1 cellular context compared by ENCODE assay signal in genomic region chr7:9961161-9961922, GRCh38.
TF ChIP-seq lines count a peak whose summit lies in the region.

No MANE protein-coding gene starts in this region.

TF ChIP-seq in WTC11, 78 proteins besides CTCF, POLR2A, EP300 and RAD21 (continued from another document):
- TF ChIP-seq PRDM15 (CRISPR knock-in tag; IDR thresholded peaks at IDR 0.05) (no peak), STAT6 (CRISPR knock-in tag; conservative IDR thresholded peaks at IDR 0.05; ENCODE audit: low read depth) (no peak), GABPB1 (CRISPR knock-in tag; IDR thresholded peaks at IDR 0.05) (no peak), ZBTB21 (CRISPR knock-in tag; IDR thresholded peaks at IDR 0.05; ENCODE audit: borderline replicate concordance) (no peak), NR1H2 (CRISPR knock-in tag; IDR thresholded peaks at IDR 0.05) (no peak), ESRRA (CRISPR knock-in tag; IDR thresholded peaks at IDR 0.05; ENCODE audit: borderline replicate concordance) (no peak), GRHL2 (CRISPR knock-in tag; IDR thresholded peaks at IDR 0.05; ENCODE audit: insufficient replicate concordance, severe bottlenecking) (no peak)
- TF ChIP-seq, protein P1, sequence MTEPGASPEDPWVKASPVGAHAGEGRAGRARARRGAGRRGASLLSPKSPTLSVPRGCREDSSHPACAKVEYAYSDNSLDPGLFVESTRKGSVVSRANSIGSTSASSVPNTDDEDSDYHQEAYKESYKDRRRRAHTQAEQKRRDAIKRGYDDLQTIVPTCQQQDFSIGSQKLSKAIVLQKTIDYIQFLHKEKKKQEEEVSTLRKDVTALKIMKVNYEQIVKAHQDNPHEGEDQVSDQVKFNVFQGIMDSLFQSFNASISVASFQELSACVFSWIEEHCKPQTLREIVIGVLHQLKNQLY (CRISPR knock-in tag; IDR thresholded peaks at IDR 0.05), result no peak
- TF ChIP-seq, protein P2, sequence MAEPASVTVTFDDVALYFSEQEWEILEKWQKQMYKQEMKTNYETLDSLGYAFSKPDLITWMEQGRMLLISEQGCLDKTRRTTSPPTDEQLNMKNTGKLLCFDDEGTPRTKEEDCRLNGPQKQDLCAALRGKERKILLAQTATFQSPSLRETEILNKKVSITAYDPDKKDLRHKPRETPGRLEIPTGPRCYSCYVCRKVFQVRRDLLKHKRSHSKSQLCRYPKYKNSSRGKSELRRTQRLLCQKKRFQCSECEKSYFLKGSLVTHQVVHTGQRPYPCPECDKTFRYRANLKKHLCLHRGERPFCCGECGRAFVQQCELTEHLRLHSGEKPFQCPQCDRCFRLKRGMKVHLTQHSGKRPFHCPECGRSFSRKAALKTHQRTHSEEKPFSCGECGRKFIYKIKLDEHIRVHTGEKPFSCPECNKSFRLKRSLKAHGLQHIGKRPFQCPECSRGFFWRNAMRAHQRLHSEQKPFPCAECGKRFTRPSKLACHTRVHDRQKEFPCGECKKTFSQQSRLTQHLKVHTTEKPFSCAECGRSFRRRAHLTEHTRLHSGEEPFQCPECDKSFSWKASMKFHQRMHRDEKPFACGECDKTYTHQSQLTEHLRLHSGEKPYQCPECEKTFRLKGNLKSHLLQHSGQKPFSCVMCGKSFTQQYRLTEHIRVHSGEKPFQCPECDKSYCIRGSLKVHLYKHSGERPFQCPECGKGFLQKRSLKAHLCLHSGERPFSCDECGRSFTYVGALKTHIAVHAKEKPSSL (CRISPR knock-in tag; conservative IDR thresholded peaks at IDR 0.05), result no peak
- TF ChIP-seq, protein P3, sequence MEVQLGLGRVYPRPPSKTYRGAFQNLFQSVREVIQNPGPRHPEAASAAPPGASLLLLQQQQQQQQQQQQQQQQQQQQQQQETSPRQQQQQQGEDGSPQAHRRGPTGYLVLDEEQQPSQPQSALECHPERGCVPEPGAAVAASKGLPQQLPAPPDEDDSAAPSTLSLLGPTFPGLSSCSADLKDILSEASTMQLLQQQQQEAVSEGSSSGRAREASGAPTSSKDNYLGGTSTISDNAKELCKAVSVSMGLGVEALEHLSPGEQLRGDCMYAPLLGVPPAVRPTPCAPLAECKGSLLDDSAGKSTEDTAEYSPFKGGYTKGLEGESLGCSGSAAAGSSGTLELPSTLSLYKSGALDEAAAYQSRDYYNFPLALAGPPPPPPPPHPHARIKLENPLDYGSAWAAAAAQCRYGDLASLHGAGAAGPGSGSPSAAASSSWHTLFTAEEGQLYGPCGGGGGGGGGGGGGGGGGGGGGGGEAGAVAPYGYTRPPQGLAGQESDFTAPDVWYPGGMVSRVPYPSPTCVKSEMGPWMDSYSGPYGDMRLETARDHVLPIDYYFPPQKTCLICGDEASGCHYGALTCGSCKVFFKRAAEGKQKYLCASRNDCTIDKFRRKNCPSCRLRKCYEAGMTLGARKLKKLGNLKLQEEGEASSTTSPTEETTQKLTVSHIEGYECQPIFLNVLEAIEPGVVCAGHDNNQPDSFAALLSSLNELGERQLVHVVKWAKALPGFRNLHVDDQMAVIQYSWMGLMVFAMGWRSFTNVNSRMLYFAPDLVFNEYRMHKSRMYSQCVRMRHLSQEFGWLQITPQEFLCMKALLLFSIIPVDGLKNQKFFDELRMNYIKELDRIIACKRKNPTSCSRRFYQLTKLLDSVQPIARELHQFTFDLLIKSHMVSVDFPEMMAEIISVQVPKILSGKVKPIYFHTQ (CRISPR knock-in tag; IDR thresholded peaks at IDR 0.05), result no peak
- TF ChIP-seq, protein P4, sequence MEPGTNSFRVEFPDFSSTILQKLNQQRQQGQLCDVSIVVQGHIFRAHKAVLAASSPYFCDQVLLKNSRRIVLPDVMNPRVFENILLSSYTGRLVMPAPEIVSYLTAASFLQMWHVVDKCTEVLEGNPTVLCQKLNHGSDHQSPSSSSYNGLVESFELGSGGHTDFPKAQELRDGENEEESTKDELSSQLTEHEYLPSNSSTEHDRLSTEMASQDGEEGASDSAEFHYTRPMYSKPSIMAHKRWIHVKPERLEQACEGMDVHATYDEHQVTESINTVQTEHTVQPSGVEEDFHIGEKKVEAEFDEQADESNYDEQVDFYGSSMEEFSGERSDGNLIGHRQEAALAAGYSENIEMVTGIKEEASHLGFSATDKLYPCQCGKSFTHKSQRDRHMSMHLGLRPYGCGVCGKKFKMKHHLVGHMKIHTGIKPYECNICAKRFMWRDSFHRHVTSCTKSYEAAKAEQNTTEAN (CRISPR knock-in tag; IDR thresholded peaks at IDR 0.05), result no peak
TF ChIP-seq in WTC11: peak in this region for 0.
